Comparison of ENCODE assay signal across 1 cellular context in genomic region chr12:110281549-110282342, GRCh38.
TF ChIP-seq lines count a peak whose summit lies in the region.

No MANE protein-coding gene starts in this region.

TF ChIP-seq in K562, 482 proteins besides CTCF, POLR2A, EP300 and RAD21 (continued from another document and continues in another):
- TF ChIP-seq, protein P1, sequence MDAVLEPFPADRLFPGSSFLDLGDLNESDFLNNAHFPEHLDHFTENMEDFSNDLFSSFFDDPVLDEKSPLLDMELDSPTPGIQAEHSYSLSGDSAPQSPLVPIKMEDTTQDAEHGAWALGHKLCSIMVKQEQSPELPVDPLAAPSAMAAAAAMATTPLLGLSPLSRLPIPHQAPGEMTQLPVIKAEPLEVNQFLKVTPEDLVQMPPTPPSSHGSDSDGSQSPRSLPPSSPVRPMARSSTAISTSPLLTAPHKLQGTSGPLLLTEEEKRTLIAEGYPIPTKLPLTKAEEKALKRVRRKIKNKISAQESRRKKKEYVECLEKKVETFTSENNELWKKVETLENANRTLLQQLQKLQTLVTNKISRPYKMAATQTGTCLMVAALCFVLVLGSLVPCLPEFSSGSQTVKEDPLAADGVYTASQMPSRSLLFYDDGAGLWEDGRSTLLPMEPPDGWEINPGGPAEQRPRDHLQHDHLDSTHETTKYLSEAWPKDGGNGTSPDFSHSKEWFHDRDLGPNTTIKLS (IDR thresholded peaks at IDR 0.05; ENCODE audit: borderline replicate concordance, low read depth), result peak; percentile 65; the same call in 1 of the 2 replicates
- TF ChIP-seq MAX (CRISPR knock-in tag; IDR thresholded peaks at IDR 0.05), result peak; percentile 60; the same call in 1 of the 2 replicates
- TF ChIP-seq DLX4 (CRISPR knock-in tag; IDR thresholded peaks at IDR 0.05), result no peak
- no peak for TF ChIP-seq NFE2L1 (tag; IDR thresholded peaks at IDR 0.05; ENCODE audit: borderline replicate concordance, low read depth)
- TF ChIP-seq TARDBP (IDR thresholded peaks at IDR 0.05), result no peak
- TF ChIP-seq MGA (IDR thresholded peaks at IDR 0.05), result peak; percentile 60; the same call in 1 of the 2 replicates
- TF ChIP-seq SAFB2 (IDR thresholded peaks at IDR 0.05; ENCODE audit: borderline replicate concordance, low read depth, low read length, severe bottlenecking), result no peak
- TF ChIP-seq HIVEP1 (CRISPR knock-in tag; IDR thresholded peaks at IDR 0.05), result no peak
- TF ChIP-seq ZNF354B (CRISPR knock-in tag; IDR thresholded peaks at IDR 0.05), result no peak
- no peak for TF ChIP-seq ZKSCAN1 (IDR thresholded peaks at IDR 0.05; ENCODE audit: low read depth, low read length)
- peak; percentile 88 for TF ChIP-seq ZFX (CRISPR knock-in tag; IDR thresholded peaks at IDR 0.05)
- no peak for TF ChIP-seq ZNF778 (CRISPR knock-in tag; IDR thresholded peaks at IDR 0.05)
- TF ChIP-seq COPS2 (conservative IDR thresholded peaks at IDR 0.05), result no peak
- no peak for TF ChIP-seq CAMTA2 (CRISPR knock-in tag; conservative IDR thresholded peaks at IDR 0.05)
- TF ChIP-seq SAP30 (IDR thresholded peaks at IDR 0.05; ENCODE audit: borderline replicate concordance, insufficient read depth, low read depth, low read length, poor library complexity, severe bottlenecking), result no peak
- no peak for TF ChIP-seq SMC3 (conservative IDR thresholded peaks at IDR 0.05; ENCODE audit: insufficient read depth, low read depth, low read length)
- no peak for TF ChIP-seq TEAD1 (CRISPR knock-in tag; IDR thresholded peaks at IDR 0.05)
- TF ChIP-seq ZNF24 (IDR thresholded peaks at IDR 0.05), result no peak
- TF ChIP-seq, protein P2, sequence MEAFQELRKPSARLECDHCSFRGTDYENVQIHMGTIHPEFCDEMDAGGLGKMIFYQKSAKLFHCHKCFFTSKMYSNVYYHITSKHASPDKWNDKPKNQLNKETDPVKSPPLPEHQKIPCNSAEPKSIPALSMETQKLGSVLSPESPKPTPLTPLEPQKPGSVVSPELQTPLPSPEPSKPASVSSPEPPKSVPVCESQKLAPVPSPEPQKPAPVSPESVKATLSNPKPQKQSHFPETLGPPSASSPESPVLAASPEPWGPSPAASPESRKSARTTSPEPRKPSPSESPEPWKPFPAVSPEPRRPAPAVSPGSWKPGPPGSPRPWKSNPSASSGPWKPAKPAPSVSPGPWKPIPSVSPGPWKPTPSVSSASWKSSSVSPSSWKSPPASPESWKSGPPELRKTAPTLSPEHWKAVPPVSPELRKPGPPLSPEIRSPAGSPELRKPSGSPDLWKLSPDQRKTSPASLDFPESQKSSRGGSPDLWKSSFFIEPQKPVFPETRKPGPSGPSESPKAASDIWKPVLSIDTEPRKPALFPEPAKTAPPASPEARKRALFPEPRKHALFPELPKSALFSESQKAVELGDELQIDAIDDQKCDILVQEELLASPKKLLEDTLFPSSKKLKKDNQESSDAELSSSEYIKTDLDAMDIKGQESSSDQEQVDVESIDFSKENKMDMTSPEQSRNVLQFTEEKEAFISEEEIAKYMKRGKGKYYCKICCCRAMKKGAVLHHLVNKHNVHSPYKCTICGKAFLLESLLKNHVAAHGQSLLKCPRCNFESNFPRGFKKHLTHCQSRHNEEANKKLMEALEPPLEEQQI (IDR thresholded peaks at IDR 0.05), result no peak
- no peak for TF ChIP-seq PTBP1 (IDR thresholded peaks at IDR 0.05; ENCODE audit: low read depth, low read length)
- TF ChIP-seq WHSC1 (IDR thresholded peaks at IDR 0.05; ENCODE audit: low read length), result no peak
- 0 out of 2 replicates have a peak, but pooled peaks have one; percentile 44 for TF ChIP-seq REST (CRISPR knock-in tag; IDR thresholded peaks at IDR 0.05; ENCODE audit: low read depth)
- TF ChIP-seq ZSCAN32 (CRISPR knock-in tag; IDR thresholded peaks at IDR 0.05), result no peak
- no peak for TF ChIP-seq STAT5A (IDR thresholded peaks at IDR 0.05; ENCODE audit: borderline replicate concordance, low read length)
- TF ChIP-seq SIX5 (IDR thresholded peaks at IDR 0.05; ENCODE audit: borderline replicate concordance in 1 of 2, insufficient read depth in 1 of 2, low read depth in 1 of 2, low read length in 2 of 2), result no peak
- peak in 1 of 2 experiments; percentile 50; a peak in 1 of 4 replicates for TF ChIP-seq MLLT1 (IDR thresholded peaks at IDR 0.05)
- no peak for TF ChIP-seq ELF1 (tag; IDR thresholded peaks at IDR 0.05)
- TF ChIP-seq ILK (tag; IDR thresholded peaks at IDR 0.05; ENCODE audit: borderline replicate concordance, low read depth), result no peak
- no peak for TF ChIP-seq NRF1 (conservative IDR thresholded peaks at IDR 0.05 in 1 of 2, IDR thresholded peaks at IDR 0.05 in 1 of 2)
- TF ChIP-seq PHF8 (IDR thresholded peaks at IDR 0.05; ENCODE audit: borderline replicate concordance, low read length), result peak; percentile 51; the same call in 1 of the 2 replicates
- 0 out of 2 replicates have a peak, but pooled peaks have one; percentile 47 for TF ChIP-seq ZNF644 (tag; IDR thresholded peaks at IDR 0.05; ENCODE audit: low read depth)
- TF ChIP-seq SUPT5H (IDR thresholded peaks at IDR 0.05), result peak; percentile 40
- TF ChIP-seq, protein P3, sequence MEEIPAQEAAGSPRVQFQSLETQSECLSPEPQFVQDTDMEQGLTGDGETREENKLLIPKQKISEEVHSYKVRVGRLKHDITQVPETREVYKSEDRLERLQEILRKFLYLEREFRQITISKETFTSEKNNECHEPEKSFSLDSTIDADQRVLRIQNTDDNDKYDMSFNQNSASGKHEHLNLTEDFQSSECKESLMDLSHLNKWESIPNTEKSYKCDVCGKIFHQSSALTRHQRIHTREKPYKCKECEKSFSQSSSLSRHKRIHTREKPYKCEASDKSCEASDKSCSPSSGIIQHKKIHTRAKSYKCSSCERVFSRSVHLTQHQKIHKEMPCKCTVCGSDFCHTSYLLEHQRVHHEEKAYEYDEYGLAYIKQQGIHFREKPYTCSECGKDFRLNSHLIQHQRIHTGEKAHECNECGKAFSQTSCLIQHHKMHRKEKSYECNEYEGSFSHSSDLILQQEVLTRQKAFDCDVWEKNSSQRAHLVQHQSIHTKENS (CRISPR knock-in tag; IDR thresholded peaks at IDR 0.05), result no peak
- peak; percentile 71 for TF ChIP-seq EP400 (IDR thresholded peaks at IDR 0.05)
- TF ChIP-seq TRIM24 (IDR thresholded peaks at IDR 0.05), result no peak
- TF ChIP-seq ZNF146 (CRISPR knock-in tag; IDR thresholded peaks at IDR 0.05; ENCODE audit: unreplicated experiment), result no peak
